9 cellular contexts compared by ENCODE assay signal in the genomic region with DNA sequence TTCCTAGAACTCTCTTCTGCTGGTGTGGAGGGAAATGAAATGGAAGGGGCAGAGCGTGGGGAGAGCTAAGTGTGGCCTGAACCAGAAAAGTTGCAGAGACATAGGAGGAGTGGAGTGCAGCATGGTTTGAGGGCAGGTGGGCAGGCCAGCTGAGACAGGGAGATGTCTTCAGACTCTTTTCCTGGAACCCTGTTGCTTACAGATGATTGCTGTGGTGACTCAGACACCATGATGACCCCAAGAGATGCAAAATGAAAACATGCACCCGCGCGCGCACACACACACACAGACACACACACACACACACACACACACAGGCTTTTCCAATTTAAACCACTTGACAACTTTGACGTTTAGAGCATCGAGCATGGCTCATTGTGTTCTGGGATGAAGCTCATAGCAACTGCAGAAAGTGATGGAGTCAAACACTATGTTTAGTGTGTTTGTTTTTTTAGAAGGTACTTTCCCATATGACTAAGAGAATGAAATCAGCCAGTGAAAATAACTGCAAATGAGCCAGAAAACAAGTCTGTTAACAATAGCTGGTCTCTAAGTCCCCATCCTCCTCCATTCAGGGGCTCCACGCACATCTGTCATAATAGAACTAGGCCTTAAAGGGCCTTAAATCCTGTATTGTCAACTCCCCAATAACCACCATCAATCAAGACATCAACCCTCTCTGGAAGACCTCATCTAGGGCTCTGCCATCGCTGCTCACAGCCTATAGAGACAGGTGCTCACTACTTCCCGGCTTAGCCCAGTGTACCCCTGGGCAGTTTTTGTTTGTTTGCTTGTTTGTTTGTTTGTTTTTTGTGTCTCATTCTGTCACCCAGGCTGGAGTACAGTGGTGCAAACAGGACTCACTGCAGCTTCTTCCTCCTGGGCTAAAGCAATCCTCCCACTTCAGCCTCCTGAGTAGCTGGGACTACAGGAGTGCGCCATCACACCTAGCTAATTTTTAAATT. TPM values are rescaled to one million over a fixed set of nuclear protein-coding genes. Genes with fewer than 3 reads are reported as not detected.
DNase-seq lines count a peak whose midpoint lies in the region; ATAC-seq and TF ChIP-seq lines count a peak whose summit lies in the region.
"Had no signal": no experiment of that assay in that cellular context is flagged by ENCODE, and none has a peak within 500 bp of the region (broad histone marks: within the 10 kb centered on the region; RNA-seq: fewer than 3 reads in every experiment).

No MANE protein-coding gene starts in this region.

- peak; percentile 77 for ATAC-seq in HG02938 (IDR thresholded peaks at IDR 0.05; ENCODE audit: unreplicated experiment)
- ATAC-seq in sciatic nerve = peak; percentile 37
- ATAC-seq in HG03025 (IDR thresholded peaks at IDR 0.05; ENCODE audit: low FRiP score, unreplicated experiment) = no peak
- no peak for ATAC-seq in CD8-positive, alpha-beta T cell
- ATAC-seq in HG03469 (IDR thresholded peaks at IDR 0.05; ENCODE audit: unreplicated experiment) = no peak

- in situ Hi-C loops in astrocyte of the spinal cord (cut with HindIII; ENCODE audit: low sequenced_read_pairs) = no loop called here

- H3K36me3 Mint-ChIP-seq in CD8-positive, alpha-beta T cell = no peaks in the 10 kb centered on the region
- H3K36me3 Mint-ChIP-seq: naive B cell had no signal

- H3K27ac ChIP-seq in CD8-positive, alpha-beta T cell (ENCODE audit: low read depth, low read length) = no peak overlapping the region

- intact Hi-C loops in sciatic nerve (cut with DNase I) = no loop called here
- intact Hi-C loops in CD8-positive, alpha-beta T cell (cut with DNase I, micrococcal nuclease) = no loop called here

- H3K36me3 ChIP-seq in CD8-positive, alpha-beta T cell (ENCODE audit: insufficient read depth, low read length) = no peaks in the 10 kb centered on the region

- no peak overlapping the region for H3K4me3 ChIP-seq in astrocyte of the spinal cord (ENCODE audit: low read depth, low read length)
- H3K4me3 ChIP-seq in CD8-positive, alpha-beta T cell (ENCODE audit: low read depth, low read length) = no peak overlapping the region

- no peak overlapping the region for H3K4me3 Mint-ChIP-seq in CD8-positive, alpha-beta T cell
- H3K4me3 Mint-ChIP-seq: naive B cell had no signal

- H3K9me3 ChIP-seq in CD8-positive, alpha-beta T cell (ENCODE audit: low read length) = no peaks in the 10 kb centered on the region

- H3K27ac Mint-ChIP-seq in CD8-positive, alpha-beta T cell = no peak overlapping the region
- H3K27ac Mint-ChIP-seq: naive B cell had no signal

- POLR2A ChIA-PET in CD8-positive, alpha-beta T cell (lab: Charles Lee) = no interaction called here

- CTCF ChIA-PET in CD8-positive, alpha-beta T cell (lab: Charles Lee) = interaction anchor here (2.0 kb wide), 1 partner anchor 9 kb away, joined by 5 read pairs; no protein-coding TSS in a partner anchor

- no peaks in the 10 kb centered on the region for H3K9me3 Mint-ChIP-seq in CD8-positive, alpha-beta T cell

- H3K27me3 Mint-ChIP-seq in CD8-positive, alpha-beta T cell (ENCODE audit: low read depth) = peaks cover 15% of the 10 kb centered on the region

- no peaks in the 10 kb centered on the region for H3K27me3 ChIP-seq in CD8-positive, alpha-beta T cell (ENCODE audit: insufficient read depth, low read length)

- no peaks in the 10 kb centered on the region for H3K4me1 Mint-ChIP-seq in CD8-positive, alpha-beta T cell (ENCODE audit: low read depth)
- H3K4me1 Mint-ChIP-seq: naive B cell had no signal

- TF ChIP-seq CTCF in astrocyte of the spinal cord (IDR thresholded peaks at IDR 0.05; ENCODE audit: low read depth, low read length) = no peak
- TF ChIP-seq CTCF in CD8-positive, alpha-beta T cell (IDR thresholded peaks at IDR 0.05) = no peak

- DNase-seq in activated T-cell treated with anti-CD3 and anti-CD28 coated beads, Interleukin-2, amount 50 U/mL, for 48 hours = peak; percentile 45 to 49
- DNase-seq in activated T-cell treated with anti-CD3 and anti-CD28 coated beads for 4 hours (no peak), astrocyte of the spinal cord (ENCODE audit: low read depth, low spot score) (peak; percentile 88), sciatic nerve (ENCODE audit: low spot score) (no peak)
- DNase-seq in CD8-positive, alpha-beta T cell = no peak
- DNase-seq: naive B cell had no signal

- H3K4me1 ChIP-seq in CD8-positive, alpha-beta T cell (ENCODE audit: insufficient read depth, low read length) = no peaks in the 10 kb centered on the region

RNA-seq across cellular contexts. Expression of gene TMOD1, which starts 9.6 kb away (rescaled TPM):
- 25.3 TPM for total RNA-seq in sciatic nerve
- total RNA-seq in CD8-positive, alpha-beta T cell = under 1 TPM; 0.11 TPM

Comparison
In these comparisons a context has a peak if more than half of its experiments do, and no peak if none do; other contexts are left out.
1. DNase-seq: peak in activated T-cell treated with anti-CD3 and anti-CD28 coated beads, Interleukin-2, amount 50 U/mL, for 48 hours (2 of 2) and astrocyte of the spinal cord (single experiment); none in activated T-cell treated with anti-CD3 and anti-CD28 coated beads for 4 hours (single experiment), sciatic nerve (single experiment) and CD8-positive, alpha-beta T cell (0 of 7).
2. ATAC-seq: peak in HG02938 (single experiment) and sciatic nerve (single experiment); none in HG03025 (single experiment), CD8-positive, alpha-beta T cell (single experiment) and HG03469 (single experiment).
3. RNA of gene TMOD1, which starts 9.6 kb away (total RNA-seq): 25.3 TPM in sciatic nerve (single experiment); 0.11 TPM in CD8-positive, alpha-beta T cell; every median in the first group is over 10 times any median in the second.